16 cellular contexts compared by ENCODE assay signal in genomic region chr1:76084685-76085084, GRCh38.
"Had no signal": no experiment of that assay in that cellular context is flagged by ENCODE, and none has a peak within 500 bp of the region (broad histone marks: within the 10 kb centered on the region; RNA-seq: fewer than 3 reads in every experiment).

No MANE protein-coding gene starts in this region.

- DNase-seq: KBM-7, MV-4-11, NCI-H1105, NCI-H1417, NCI-H1436 treated with DMSO at 0.1 percent for 48 hours, NCI-H1694, NCI-H187 treated with DMSO at 0.1 percent for 48 hours, NCI-H2029 treated with DMSO at 0.1 percent for 48 hours, NCI-H2171 treated with DMSO at 0.1 percent for 48 hours, NCI-H345, NCI-H446 treated with DMSO at 0.1 percent for 48 hours, NCI-H510A treated with DMSO at 0.1 percent for 48 hours, NCI-H774, SHP77 had no signal

- ATAC-seq: SK-N-SH treated with all-trans-retinoic acid at 6 μM for 48 hours had no signal

- H3K27ac ChIP-seq: RWPE1 had no signal
